Comparison of ENCODE assay signal across 8 cellular contexts in the genomic region with DNA sequence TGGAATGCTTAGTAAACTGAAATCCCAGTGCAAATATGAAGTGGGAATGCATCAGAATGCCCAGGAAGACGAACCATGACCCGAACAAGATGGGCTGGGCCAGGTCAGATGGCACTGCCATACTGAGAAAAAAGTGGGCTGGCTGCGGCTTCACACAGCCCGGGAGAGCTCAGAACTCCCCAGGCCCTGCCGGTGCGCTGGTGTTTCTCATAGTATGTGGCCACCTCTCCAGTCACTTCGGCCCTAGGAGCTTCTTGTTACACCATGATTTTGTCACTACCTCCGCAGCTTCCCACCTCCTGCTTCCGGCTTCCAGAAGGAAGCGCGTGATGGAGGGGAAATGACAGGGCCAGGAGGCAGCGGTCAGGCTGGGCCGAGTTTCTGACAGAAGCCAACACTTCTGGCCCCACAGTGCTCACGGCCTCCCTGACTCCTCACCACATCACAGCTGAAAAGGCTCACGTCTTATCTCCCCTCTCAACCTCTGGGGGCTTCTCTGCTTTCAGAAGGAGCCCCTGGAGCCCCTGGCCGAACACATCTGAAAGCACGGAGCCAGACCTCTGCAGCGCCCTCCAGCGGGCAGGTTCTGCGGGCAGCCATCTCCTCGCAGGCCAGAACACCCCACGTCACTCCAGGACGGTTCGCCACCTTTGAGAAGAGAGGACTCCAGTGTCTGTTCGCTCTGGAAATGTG. TPM values are rescaled to one million over a fixed set of nuclear protein-coding genes. Genes with fewer than 3 reads are reported as not detected.
DNase-seq lines count a peak whose midpoint lies in the region; ATAC-seq and TF ChIP-seq lines count a peak whose summit lies in the region.

No MANE protein-coding gene starts in this region.

- no peaks in the 10 kb centered on the region for H3K9me3 Mint-ChIP-seq in activated T-helper 17 cell treated with anti-CD3 and anti-CD28 coated beads, Interleukin-2, amount 50 U/mL, for 72 hours

- WGBS in thymus = 77% methylated on average over 25 of the region's 25 CpGs

- H3K36me3 Mint-ChIP-seq in activated T-helper 17 cell treated with anti-CD3 and anti-CD28 coated beads, Interleukin-2, amount 50 U/mL, for 72 hours (ENCODE audit: low read depth) = peaks cover 66% of the 10 kb centered on the region

- H3K9me3 ChIP-seq in left lung = no peaks in the 10 kb centered on the region
- H3K9me3 ChIP-seq in thymus (ENCODE audit: control insufficient read depth) = no peaks in the 10 kb centered on the region

- H3K4me1 ChIP-seq in left lung (peaks cover 16 to 69% of the 10 kb centered on the region in 2 donors), thymus (ENCODE audit: control insufficient read depth, insufficient read depth, low read length) (peaks cover 77% of the 10 kb centered on the region)

- H3K4me3 ChIP-seq in left lung (no peak overlapping the region), thymus (ENCODE audit: low read length) (no peak overlapping the region)

- no peaks in the 10 kb centered on the region for H3K27me3 Mint-ChIP-seq in activated T-helper 17 cell treated with anti-CD3 and anti-CD28 coated beads, Interleukin-2, amount 50 U/mL, for 72 hours

- H3K27ac ChIP-seq in left lung (peak overlapping the region; percentile 56 to 60), thymus (ENCODE audit: low read depth) (peak overlapping the region; percentile 99)

- peak in 1 of 2 donors; percentile 16 for TF ChIP-seq CTCF in left lung (IDR thresholded peaks at IDR 0.05)

- H3K27me3 ChIP-seq in left lung = no peaks in the 10 kb centered on the region
- no peaks in the 10 kb centered on the region for H3K27me3 ChIP-seq in thymus (ENCODE audit: control insufficient read depth, insufficient read depth)

- H3K4me1 Mint-ChIP-seq in activated T-helper 17 cell treated with anti-CD3 and anti-CD28 coated beads, Interleukin-2, amount 50 U/mL, for 72 hours = peaks cover 41% of the 10 kb centered on the region

- DNase-seq in activated naive CD4-positive, alpha-beta T cell treated with Interleukin-2 at 50 U/mL for 16 hours = peak; percentile 71
- DNase-seq in activated naive CD4-positive, alpha-beta T cell (lab: John Stamatoyannopoulos, UW) = no peak
- DNase-seq in left lung (no peak), NCI-H128 (lab: John Stamatoyannopoulos, UW; ENCODE audit: unreplicated experiment) (no peak)

- peaks cover 0 to 4% of the 10 kb centered on the region in 2 donors for H3K36me3 ChIP-seq in left lung
- H3K36me3 ChIP-seq in thymus (ENCODE audit: control insufficient read depth, insufficient read depth) = peaks cover 13% of the 10 kb centered on the region

- intact Hi-C loops in left lung (cut with DNase I) = no loop called here

- ATAC-seq in activated T-helper 17 cell treated with anti-CD3 and anti-CD28 coated beads, Interleukin-2, amount 50 U/mL, for 72 hours (replicated peaks) = peak; percentile 29
- ATAC-seq in left lung (no peak), GM21528 (IDR thresholded peaks at IDR 0.05; ENCODE audit: low FRiP score, unreplicated experiment) (no peak), GM18861 (IDR thresholded peaks at IDR 0.05; ENCODE audit: unreplicated experiment) (no peak)

- peak overlapping the region; percentile 99 for H3K27ac Mint-ChIP-seq in activated T-helper 17 cell treated with anti-CD3 and anti-CD28 coated beads, Interleukin-2, amount 50 U/mL, for 72 hours

- peak overlapping the region; percentile 88 for H3K4me3 Mint-ChIP-seq in activated T-helper 17 cell treated with anti-CD3 and anti-CD28 coated beads, Interleukin-2, amount 50 U/mL, for 72 hours

RNA-seq across cellular contexts. Expression of gene DAD1, which starts 30.7 kb away (rescaled TPM):
- total RNA-seq in activated T-helper 17 cell treated with anti-CD3 and anti-CD28 coated beads, Interleukin-2, amount 50 U/mL, for 72 hours = 100 to 1,000 TPM; 218 to 229 TPM
- 100 to 1,000 TPM; 220 to 251 TPM for total RNA-seq in left lung
- 237 TPM for polyA plus RNA-seq in thymus

RNA-seq across cellular contexts. Expression of gene ABHD4, which starts 39.7 kb away (rescaled TPM):
- 10 to 100 TPM; 11.2 to 31.0 TPM for total RNA-seq in activated T-helper 17 cell treated with anti-CD3 and anti-CD28 coated beads, Interleukin-2, amount 50 U/mL, for 72 hours
- total RNA-seq in left lung = 10 to 100 TPM; 33.6 to 51.0 TPM
- 9.3 TPM for polyA plus RNA-seq in thymus
